Comparison of ENCODE assay signal across 8 cellular contexts in the genomic region with DNA sequence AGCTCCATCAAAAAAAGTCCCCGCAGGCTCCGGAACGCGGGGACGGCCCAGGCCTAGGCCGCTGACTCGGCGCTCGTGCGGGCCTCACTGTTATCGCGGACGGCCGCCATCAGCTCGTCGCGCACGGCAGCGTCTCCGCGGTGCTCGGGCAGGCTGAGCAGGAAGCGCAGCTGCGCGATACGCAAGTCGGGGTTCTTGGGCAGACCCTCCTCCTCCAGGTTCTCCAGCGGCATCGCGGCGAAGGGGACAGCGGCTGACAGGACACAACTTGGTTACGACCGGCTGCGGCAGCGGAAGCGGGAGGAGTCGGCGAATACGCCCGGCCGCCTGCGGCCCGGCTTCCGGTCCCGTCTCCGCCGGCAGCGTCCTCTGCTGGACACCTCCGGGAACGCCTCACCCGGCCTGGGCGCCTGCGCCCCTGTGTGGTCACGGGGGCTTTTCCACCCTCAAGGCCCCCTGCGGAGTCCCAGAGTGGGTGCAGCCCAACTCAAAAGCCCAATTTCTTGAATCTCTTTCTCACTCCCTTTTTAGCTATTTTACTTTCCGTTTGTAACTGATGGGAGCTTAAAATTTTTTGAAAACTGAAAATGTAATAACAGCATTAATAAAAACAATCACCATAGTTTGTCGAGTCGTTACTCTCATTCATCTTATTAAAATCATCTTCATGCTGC.
DNase-seq lines count a peak whose midpoint lies in the region; ATAC-seq, FAIRE-seq and TF ChIP-seq lines count a peak whose summit lies in the region.

A gene (minus strand): TSS at position 308 of the 674 bp plus-strand sequence. CDS start 75 bp downstream, at position 233.

- FAIRE-seq in islet of Langerhans (lab: Jason Lieb, UNC) = peak; percentile 74

- peak; percentile 100 for TF ChIP-seq CTCF in AG04449 (IDR thresholded peaks at IDR 0.05; ENCODE audit: insufficient read depth, low read length, missing control alignments)

- DNase-seq in AG04449 (ENCODE audit: low read depth, low spot score) (no peak), NCI-H2227 treated with DMSO at 0.1 percent for 48 hours (lab: John Stamatoyannopoulos, UW) (peak; percentile 66)
- peak; percentile 83 to 93 (median 90) for DNase-seq in activated CD4-positive, CD25-positive, alpha-beta regulatory T cell (lab: John Stamatoyannopoulos, UW)
- peak; percentile 91 for DNase-seq in central memory CD4-positive, alpha-beta T cell
- DNase-seq in stimulated activated CD4-positive, alpha-beta T cell treated with anti-CD3 and anti-CD28 coated beads, Interleukin-12 subunit alpha, Interleukin-12 subunit beta, amount 100 ng/mL, for 48 hours (ENCODE audit: low read depth in 2 of 3, low spot score in 1 of 3) = peak; percentile 87 to 96 (median 88)

- ATAC-seq in GM18861 (IDR thresholded peaks at IDR 0.05; ENCODE audit: unreplicated experiment) (peak; percentile 98), HG03097 (IDR thresholded peaks at IDR 0.05; ENCODE audit: low FRiP score, unreplicated experiment) (peak; percentile 98)

- CTCF ChIA-PET in AG04449 (lab: Yijun Ruan, JAX) = interaction anchor here (0.6 to 15.0 kb wide), 80 partner anchors 8 to 680 kb away, joined by 3 to 323 read pairs (median 4); a partner anchor contains a TSS

- POLR2A ChIA-PET in AG04449 (lab: Yijun Ruan, JAX) = no interaction called here

- H3K4me3 ChIP-seq in AG04449 (ENCODE audit: low read depth, low read length) = peak within 1 kb of the TSS; percentile 98
